Comparison of ENCODE assay signal across 8 cellular contexts in genomic region chr3:54121404-54122045, GRCh38. TPM values are rescaled to one million over a fixed set of nuclear protein-coding genes. Genes with fewer than 3 reads are reported as not detected.
A peak's percentile ranks its signal among the peaks of the same experiment; 100 is the strongest.
DNase-seq lines count a peak whose midpoint lies in the region; ATAC-seq and TF ChIP-seq lines count a peak whose summit lies in the region.

No MANE protein-coding gene starts in this region.

- H3K9me3 Mint-ChIP-seq in osteocyte (ENCODE audit: unreplicated experiment), result peaks cover under 1% of the 10 kb centered on the region
- peaks cover 2 to 4% of the 10 kb centered on the region in 2 donors for H3K9me3 Mint-ChIP-seq in effector memory CD8-positive, alpha-beta T cell
- H3K9me3 Mint-ChIP-seq in activated CD4-positive, alpha-beta memory T cell treated with anti-CD3 and anti-CD28 coated beads for 36 hours, result no peaks in the 10 kb centered on the region

- H3F3A ChIP-seq in DOHH2 (ENCODE audit: control insufficient read depth, insufficient read depth), result no peaks in the 10 kb centered on the region

- WGBS in esophagus muscularis mucosa, result 1% methylated on average over 16 of the region's 71 CpGs

- H3K27me3 Mint-ChIP-seq in osteocyte (ENCODE audit: unreplicated experiment), result peaks cover 47% of the 10 kb centered on the region
- peaks cover 42% of the 10 kb centered on the region for H3K27me3 Mint-ChIP-seq in T-helper 17 cell
- H3K27me3 Mint-ChIP-seq in effector memory CD8-positive, alpha-beta T cell, result peaks cover 36 to 73% of the 10 kb centered on the region in 2 donors
- peaks cover 38% of the 10 kb centered on the region for H3K27me3 Mint-ChIP-seq in activated CD4-positive, alpha-beta memory T cell treated with anti-CD3 and anti-CD28 coated beads for 36 hours

- CTCF ChIA-PET in activated CD4-positive, alpha-beta memory T cell treated with anti-CD3 and anti-CD28 coated beads for 36 hours (lab: Charles Lee), result no interaction called here

- H3K9me2 ChIP-seq in DOHH2 (replicated peaks; ENCODE audit: control insufficient read depth, low read length), result no peaks in the 10 kb centered on the region

- no peaks in the 10 kb centered on the region for H3K36me3 ChIP-seq in DOHH2 (ENCODE audit: control insufficient read depth, low read length)
- no peaks in the 10 kb centered on the region for H3K36me3 ChIP-seq in esophagus muscularis mucosa

- H4K20me1 ChIP-seq in DOHH2 (ENCODE audit: control insufficient read depth, insufficient read depth, low read depth, low read length), result no peaks in the 10 kb centered on the region

- ATAC-seq in HG03354 (IDR thresholded peaks at IDR 0.05; ENCODE audit: poor library complexity, severe bottlenecking, unreplicated experiment) (peak; percentile 40), T-helper 17 cell (no peak)
- no peak for ATAC-seq in effector memory CD8-positive, alpha-beta T cell (replicated peaks)

- H3K4me3 ChIP-seq in DOHH2 (ENCODE audit: low read length) (no peak overlapping the region), esophagus muscularis mucosa (peak overlapping the region; percentile 66 to 74 (median 70))

- H3K4me1 ChIP-seq in DOHH2 (ENCODE audit: control insufficient read depth, low read length) (no peaks in the 10 kb centered on the region), esophagus muscularis mucosa (peaks cover 7 to 38% (median 33%) of the 10 kb centered on the region in 4 donors)

- H3K27ac Mint-ChIP-seq in osteocyte (ENCODE audit: unreplicated experiment) (no peak overlapping the region), T-helper 17 cell (no peak overlapping the region)
- H3K27ac Mint-ChIP-seq in effector memory CD8-positive, alpha-beta T cell, result no peak overlapping the region
- H3K27ac Mint-ChIP-seq in activated CD4-positive, alpha-beta memory T cell treated with anti-CD3 and anti-CD28 coated beads for 36 hours, result no peak overlapping the region

- no peaks in the 10 kb centered on the region for H3K9me3 ChIP-seq in DOHH2 (ENCODE audit: control insufficient read depth, insufficient read depth, low read length)
- H3K9me3 ChIP-seq in esophagus muscularis mucosa, result peaks cover 0 to 2% (median 0%) of the 10 kb centered on the region in 4 donors
- no peaks in the 10 kb centered on the region for H3K9me3 ChIP-seq in T-helper 17 cell (ENCODE audit: control insufficient read depth, low read length, poor library complexity, severe bottlenecking)

- no peak for TF ChIP-seq POLR2A in esophagus muscularis mucosa (IDR thresholded peaks at IDR 0.05; ENCODE audit: low read depth)

- DNase-seq in esophagus muscularis mucosa (ENCODE audit: extremely low spot score), result peak; percentile 83
- no peak for DNase-seq in osteocyte (ENCODE audit: extremely low spot score, unreplicated experiment)
- no peak for DNase-seq in GM19238 (ENCODE audit: insufficient read length, low spot score)
- DNase-seq in T-helper 17 cell, result no peak
- no peak for DNase-seq in effector memory CD8-positive, alpha-beta T cell
- no peak for DNase-seq in activated CD4-positive, alpha-beta memory T cell treated with anti-CD3 and anti-CD28 coated beads for 36 hours

- H3K4me3 Mint-ChIP-seq in osteocyte (ENCODE audit: unreplicated experiment), result peak overlapping the region; percentile 54
- H3K4me3 Mint-ChIP-seq in T-helper 17 cell, result no peak overlapping the region
- H3K4me3 Mint-ChIP-seq in effector memory CD8-positive, alpha-beta T cell, result no peak overlapping the region
- no peak overlapping the region for H3K4me3 Mint-ChIP-seq in activated CD4-positive, alpha-beta memory T cell treated with anti-CD3 and anti-CD28 coated beads for 36 hours

- no peak for TF ChIP-seq EP300 in esophagus muscularis mucosa (IDR thresholded peaks at IDR 0.05)

- no peaks in the 10 kb centered on the region for H3K79me2 ChIP-seq in DOHH2 (ENCODE audit: control insufficient read depth, low read length)

- TF ChIP-seq CTCF in DOHH2 (IDR thresholded peaks at IDR 0.05; ENCODE audit: low read depth, low read length, poor library complexity, severe bottlenecking), result no peak
- TF ChIP-seq CTCF in esophagus muscularis mucosa (IDR thresholded peaks at IDR 0.05), result no peak
- TF ChIP-seq CTCF in osteocyte (IDR thresholded peaks at IDR 0.05), result no peak

- H3K27ac ChIP-seq in DOHH2 (ENCODE audit: low read depth, low read length) (no peak overlapping the region), esophagus muscularis mucosa (replicated peaks in 1 of 4) (peak overlapping the region; percentile 59 to 79 (median 72))

- no peaks in the 10 kb centered on the region for H3K36me3 Mint-ChIP-seq in osteocyte (ENCODE audit: unreplicated experiment)
- no peaks in the 10 kb centered on the region for H3K36me3 Mint-ChIP-seq in T-helper 17 cell (ENCODE audit: low read depth)
- no peaks in the 10 kb centered on the region for H3K36me3 Mint-ChIP-seq in effector memory CD8-positive, alpha-beta T cell (ENCODE audit: insufficient read depth)
- H3K36me3 Mint-ChIP-seq in activated CD4-positive, alpha-beta memory T cell treated with anti-CD3 and anti-CD28 coated beads for 36 hours, result no peaks in the 10 kb centered on the region

- intact Hi-C loops in esophagus muscularis mucosa (cut with DNase I), result no loop called here
- intact Hi-C loops in activated CD4-positive, alpha-beta memory T cell treated with anti-CD3 and anti-CD28 coated beads for 36 hours (cut with micrococcal nuclease), result no loop called here

- H3K4me1 Mint-ChIP-seq in osteocyte (ENCODE audit: unreplicated experiment) (peaks cover 10% of the 10 kb centered on the region), T-helper 17 cell (no peaks in the 10 kb centered on the region)
- H3K4me1 Mint-ChIP-seq in effector memory CD8-positive, alpha-beta T cell (ENCODE audit: low read depth in 2 of 2), result peaks cover 0 to 3% of the 10 kb centered on the region in 2 donors
- peaks cover 3% of the 10 kb centered on the region for H3K4me1 Mint-ChIP-seq in activated CD4-positive, alpha-beta memory T cell treated with anti-CD3 and anti-CD28 coated beads for 36 hours (ENCODE audit: low read depth)

- POLR2A ChIA-PET in activated CD4-positive, alpha-beta memory T cell treated with anti-CD3 and anti-CD28 coated beads for 36 hours (lab: Charles Lee), result no interaction called here

- H3K4me2 ChIP-seq in DOHH2 (ENCODE audit: low read length), result peak overlapping the region; percentile 26

- H3K27me3 ChIP-seq in DOHH2 (ENCODE audit: control insufficient read depth, low read length), result peaks cover 27% of the 10 kb centered on the region
- peaks cover 0 to 52% (median 5%) of the 10 kb centered on the region in 4 donors for H3K27me3 ChIP-seq in esophagus muscularis mucosa

RNA-seq across cellular contexts. Expression of gene CACNA2D3, which starts 0.8 kb away (rescaled TPM):
- total RNA-seq in esophagus muscularis mucosa, result 1 to 10 TPM; 2.5 to 6.3 (median 3.9) TPM
- total RNA-seq in osteocyte, result 0.18 and 0.46 TPM in 2 replicates
- under 1 TPM in 1 of 2 donors, not detected in 1; 0.08 TPM for total RNA-seq in T-helper 17 cell
- total RNA-seq in activated CD4-positive, alpha-beta memory T cell treated with anti-CD3 and anti-CD28 coated beads for 36 hours, result not detected
